Comparison of ENCODE assay signal across 7 cellular contexts in the genomic region with DNA sequence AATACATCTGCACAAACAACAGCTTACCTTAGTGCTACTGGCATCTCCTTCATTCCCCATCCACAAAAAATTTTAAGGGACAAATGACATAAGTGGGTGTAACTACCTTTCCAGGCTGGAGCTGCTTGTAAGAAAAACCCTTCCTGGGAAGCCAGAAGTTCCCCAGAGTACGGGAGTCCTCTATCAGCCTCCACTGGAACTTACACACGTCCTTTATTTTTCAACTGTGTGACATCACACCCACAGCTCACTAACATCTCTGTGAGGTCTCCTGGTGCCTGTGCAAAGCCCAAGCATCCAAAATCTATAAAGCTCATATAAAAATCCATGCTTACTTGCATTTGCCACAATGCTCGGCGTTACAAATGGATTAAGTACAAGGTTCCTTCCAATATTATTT. TPM values are rescaled to one million over a fixed set of nuclear protein-coding genes. Genes with fewer than 3 reads are reported as not detected.
DNase-seq lines count a peak whose midpoint lies in the region; ATAC-seq, FAIRE-seq and TF ChIP-seq lines count a peak whose summit lies in the region.

No MANE protein-coding gene starts in this region.

- ATAC-seq in HG03025 (IDR thresholded peaks at IDR 0.05; ENCODE audit: low FRiP score, unreplicated experiment) (no peak), GM18873 (IDR thresholded peaks at IDR 0.05; ENCODE audit: low FRiP score, unreplicated experiment) (no peak)

- WGBS in sigmoid colon, 2 donors, result 29 to 58% methylated on average over 4 of the region's 4 CpGs

- no peak overlapping the region for H2AFZ ChIP-seq in endothelial cell of umbilical vein (ENCODE audit: low read depth, low read length)

- H3K79me2 ChIP-seq in endothelial cell of umbilical vein (ENCODE audit: control insufficient read depth, insufficient read depth, low read length), result peaks cover 60% of the 10 kb centered on the region

- no peak for TF ChIP-seq CTCF in GM06990 (IDR thresholded peaks at IDR 0.05; ENCODE audit: insufficient read depth, low read length, poor library complexity, severe bottlenecking)
- no peak for TF ChIP-seq CTCF in endothelial cell of umbilical vein (IDR thresholded peaks at IDR 0.05; ENCODE audit: extremely low read depth in 1 of 2, insufficient read depth in 1 of 2, low read depth in 1 of 2, low read length in 2 of 2)
- TF ChIP-seq CTCF in sigmoid colon (IDR thresholded peaks at IDR 0.05), result no peak

- H3K9ac ChIP-seq in endothelial cell of umbilical vein (replicated peaks; ENCODE audit: extremely low read depth, insufficient read depth, low read length), result peak overlapping the region; percentile 91

- H3K27me3 ChIP-seq in GM06990 (replicated peaks; ENCODE audit: control insufficient read depth, insufficient read depth, low read length), result no peaks in the 10 kb centered on the region
- no peaks in the 10 kb centered on the region for H3K27me3 ChIP-seq in SJSA1 (replicated peaks)
- H3K27me3 ChIP-seq in endothelial cell of umbilical vein (ENCODE audit: control insufficient read depth in 2 of 2, insufficient read depth in 2 of 2, low read length in 2 of 2), result no peaks in the 10 kb centered on the region
- H3K27me3 ChIP-seq in sigmoid colon, result no peaks in the 10 kb centered on the region

- H3K4me3 ChIP-seq in GM06990 (replicated peaks; ENCODE audit: low read depth, low read length) (peak overlapping the region; percentile 35), SJSA1 (no peak overlapping the region), endothelial cell of umbilical vein (replicated peaks in 1 of 3; ENCODE audit: insufficient read depth in 1 of 3, low read depth in 1 of 3, low read length in 3 of 3) (peak overlapping the region in 1 of 3 experiments; percentile 0), sigmoid colon (peak overlapping the region in 1 of 4 donors; percentile 16)

- intact Hi-C loops in endothelial cell of umbilical vein (cut with micrococcal nuclease), result loop anchor here (1.0 to 5.0 kb wide), 4 partner anchors 22 to 526 kb away; a partner anchor contains a TSS
- intact Hi-C loops in sigmoid colon (cut with DNase I), result no loop called here

- BruUV-seq in endothelial cell of umbilical vein (replicated peaks; lab: Mats Ljungman, UMichigan), result TSS peak; percentile 61

- DNase-seq in GM06990 (ENCODE audit: extremely low read depth, insufficient read length), result no peak
- DNase-seq in SJSA1 (ENCODE audit: low read depth in 1 of 2, low spot score in 2 of 2), result no peak
- peak; percentile 59 for DNase-seq in endothelial cell of umbilical vein (ENCODE audit: low read depth, low spot score)
- no peak for DNase-seq in sigmoid colon
- no peak for DNase-seq in NCI-H82 (lab: John Stamatoyannopoulos, UW)

- H4K20me1 ChIP-seq in endothelial cell of umbilical vein (replicated peaks; ENCODE audit: control insufficient read depth, extremely low read depth, insufficient read depth, low read length), result no peaks in the 10 kb centered on the region

- no peaks in the 10 kb centered on the region for H3K9me1 ChIP-seq in endothelial cell of umbilical vein (replicated peaks; ENCODE audit: control insufficient read depth, extremely low read depth, insufficient read depth, low read length)

- dilution Hi-C loops in endothelial cell of umbilical vein (cut with MboI; ENCODE audit: extremely low pct_ligation_motif_present, low sequenced_read_pairs), result no loop called here

- POLR2A ChIA-PET in endothelial cell of umbilical vein (lab: Charles Lee), result interaction anchor here (1.2 kb wide), 1 partner anchor 9 kb away, joined by 3 read pairs; no protein-coding TSS in a partner anchor

- no peak for FAIRE-seq in endothelial cell of umbilical vein (lab: Jason Lieb, UNC)

- CTCF ChIA-PET in endothelial cell of umbilical vein (lab: Charles Lee), result interaction anchor here (0.9 to 2.2 kb wide), 10 partner anchors 10 to 196 kb away, joined by 3 to 23 read pairs (median 4); no protein-coding TSS in a partner anchor

- H3K4me2 ChIP-seq in endothelial cell of umbilical vein (ENCODE audit: insufficient read depth, low read length), result peak overlapping the region; percentile 81

- TF ChIP-seq POLR2A in endothelial cell of umbilical vein (IDR thresholded peaks at IDR 0.05; ENCODE audit: low read depth, low read length), result no peak
- TF ChIP-seq POLR2A in sigmoid colon (IDR thresholded peaks at IDR 0.05), result no peak

- H3K4me1 ChIP-seq in SJSA1 (replicated peaks) (peaks cover 52% of the 10 kb centered on the region), endothelial cell of umbilical vein (ENCODE audit: control insufficient read depth, extremely low read depth, insufficient read depth, low read length) (peaks cover 54% of the 10 kb centered on the region), sigmoid colon (peaks cover 0 to 97% (median 90%) of the 10 kb centered on the region in 4 donors)

- no peak for TF ChIP-seq EP300 in sigmoid colon (IDR thresholded peaks at IDR 0.05)

- H3K27ac ChIP-seq in SJSA1 (peak overlapping the region; percentile 88), endothelial cell of umbilical vein (ENCODE audit: insufficient read depth, low read depth, low read length) (peak overlapping the region; percentile 92), sigmoid colon (peak overlapping the region; percentile 41 to 95 (median 91))

- H3K9me3 ChIP-seq in SJSA1 (replicated peaks), result no peaks in the 10 kb centered on the region
- H3K9me3 ChIP-seq in endothelial cell of umbilical vein (replicated peaks; ENCODE audit: control insufficient read depth, insufficient read depth, low read length), result no peaks in the 10 kb centered on the region
- no peaks in the 10 kb centered on the region for H3K9me3 ChIP-seq in sigmoid colon

- H3K36me3 ChIP-seq in GM06990 (ENCODE audit: control insufficient read depth, insufficient read depth, low read length) (no peaks in the 10 kb centered on the region), SJSA1 (no peaks in the 10 kb centered on the region), endothelial cell of umbilical vein (ENCODE audit: control insufficient read depth in 2 of 2, extremely low read depth in 1 of 2, insufficient read depth in 2 of 2, low read length in 2 of 2) (no peaks in the 10 kb centered on the region), sigmoid colon (no peaks in the 10 kb centered on the region)

TF ChIP-seq in endothelial cell of umbilical vein, 7 proteins besides CTCF, POLR2A, EP300 and RAD21:
- no peak for TF ChIP-seq FOS (IDR thresholded peaks at IDR 0.05; ENCODE audit: borderline replicate concordance, insufficient read depth, low read length)
- no peak for TF ChIP-seq POLR2AphosphoS5 (IDR thresholded peaks at IDR 0.05; ENCODE audit: insufficient read depth, low read depth, low read length)
- TF ChIP-seq JUN (IDR thresholded peaks at IDR 0.05; ENCODE audit: borderline replicate concordance, insufficient read depth, insufficient read length, low read depth), result no peak
- no peak for TF ChIP-seq GATA2 (IDR thresholded peaks at IDR 0.05; ENCODE audit: insufficient read depth, insufficient read length, low read depth, low read length)
- TF ChIP-seq, protein P1, sequence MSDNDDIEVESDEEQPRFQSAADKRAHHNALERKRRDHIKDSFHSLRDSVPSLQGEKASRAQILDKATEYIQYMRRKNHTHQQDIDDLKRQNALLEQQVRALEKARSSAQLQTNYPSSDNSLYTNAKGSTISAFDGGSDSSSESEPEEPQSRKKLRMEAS (IDR thresholded peaks at IDR 0.05; ENCODE audit: insufficient read depth, insufficient read length), result no peak
- TF ChIP-seq MYC (IDR thresholded peaks at IDR 0.05; ENCODE audit: low read depth, low read length), result no peak
- no peak for TF ChIP-seq EZH2 (IDR thresholded peaks at IDR 0.05; ENCODE audit: borderline replicate concordance, low read depth, low read length, severe bottlenecking)
TF ChIP-seq in endothelial cell of umbilical vein: peak in this region for 0.

RNA-seq across cellular contexts. Expression of a gene that starts 27.6 kb away (rescaled TPM):
- total RNA-seq in SJSA1 (2014; rRNA removed; shearing (Covaris generic)), result 12.7 and 16.0 TPM in 2 replicates
- total RNA-seq in endothelial cell of umbilical vein (42.0 and 52.2 TPM in 2 replicates), sigmoid colon (100 to 1,000 TPM; 150 to 226 (median 210) TPM)
- polyA plus RNA-seq in endothelial cell of umbilical vein (42.9 and 50.3 TPM in 2 replicates), sigmoid colon (10 to 100 TPM in 1 of 3 donors, 1 to 10 TPM in 2; 4.2 to 36.1 (median 6.0) TPM)
- 39.7 and 42.1 TPM in 2 replicates for polyA plus RNA-seq in endothelial cell of umbilical vein (2011; cell fraction: cytosol; rRNA removed)
- polyA plus RNA-seq in endothelial cell of umbilical vein (2011; cell fraction: nucleus; rRNA removed), result 95.9 and 117 TPM in 2 replicates
- polyA plus RNA-seq in endothelial cell of umbilical vein (2012), result 27.0 and 38.8 TPM in 2 replicates
- 133 and 193 TPM in 2 replicates for polyA minus RNA-seq in endothelial cell of umbilical vein
- 1.8 TPM for polyA minus RNA-seq in endothelial cell of umbilical vein (2011; cell fraction: cytosol; rRNA and poly(A)+ RNA removed)
- 67.0 and 113 TPM in 2 replicates for polyA minus RNA-seq in endothelial cell of umbilical vein (2011; cell fraction: nucleus; rRNA and poly(A)+ RNA removed)
